In genomic region chr10:101030492-101031127, GRCh38 we compare ENCODE assay signal across 8 cellular contexts. TPM values are rescaled to one million over a fixed set of nuclear protein-coding genes. Genes with fewer than 3 reads are reported as not detected.
DNase-seq lines count a peak whose midpoint lies in the region; ATAC-seq, FAIRE-seq and TF ChIP-seq lines count a peak whose summit lies in the region.

No MANE protein-coding gene starts in this region.

- 23% methylated on average over 12 of the region's 25 CpGs for WGBS in suprapubic skin

- no peaks in the 10 kb centered on the region for H3K27me3 ChIP-seq in suprapubic skin

- intact Hi-C loops in activated CD4-positive, alpha-beta T cell treated with anti-CD3 and anti-CD28 coated beads, Interleukin-2, amount 10 ng/mL, durations not matched to agents 24 days and 14 days (cut with micrococcal nuclease): loop anchor here (1.0 to 5.0 kb wide), 4 partner anchors 17 to 322 kb away; partner anchors contain the start of genes BTRC and SLF2

- TF ChIP-seq CTCF in suprapubic skin (IDR thresholded peaks at IDR 0.05): no peak

- H3K4me1 Mint-ChIP-seq in activated CD4-positive, alpha-beta T cell treated with anti-CD3 and anti-CD28 coated beads, Interleukin-2, amount 10 ng/mL, durations not matched to agents 24 days and 14 days: peaks cover 26% of the 10 kb centered on the region
- H3K4me1 Mint-ChIP-seq in activated naive CD8-positive, alpha-beta T cell treated with anti-CD3 and anti-CD28 coated beads for 36 hours: peaks cover 24% of the 10 kb centered on the region

- no peaks in the 10 kb centered on the region for H3K9me3 Mint-ChIP-seq in activated CD4-positive, alpha-beta T cell treated with anti-CD3 and anti-CD28 coated beads, Interleukin-2, amount 10 ng/mL, durations not matched to agents 24 days and 14 days
- H3K9me3 Mint-ChIP-seq in activated naive CD8-positive, alpha-beta T cell treated with anti-CD3 and anti-CD28 coated beads for 36 hours: no peaks in the 10 kb centered on the region

- H3K9me3 ChIP-seq in suprapubic skin: no peaks in the 10 kb centered on the region

- no peak for TF ChIP-seq POLR2A in suprapubic skin (IDR thresholded peaks at IDR 0.05)

- FAIRE-seq in HTR-8/SVneo (lab: Jason Lieb, UNC): no peak

- H3K27ac Mint-ChIP-seq in activated CD4-positive, alpha-beta T cell treated with anti-CD3 and anti-CD28 coated beads, Interleukin-2, amount 10 ng/mL, durations not matched to agents 24 days and 14 days: peak overlapping the region; percentile 91
- H3K27ac Mint-ChIP-seq in activated naive CD8-positive, alpha-beta T cell treated with anti-CD3 and anti-CD28 coated beads for 36 hours: no peak overlapping the region

- H3K36me3 Mint-ChIP-seq in activated CD4-positive, alpha-beta T cell treated with anti-CD3 and anti-CD28 coated beads, Interleukin-2, amount 10 ng/mL, durations not matched to agents 24 days and 14 days (ENCODE audit: low read depth): peaks cover 6% of the 10 kb centered on the region
- no peaks in the 10 kb centered on the region for H3K36me3 Mint-ChIP-seq in activated naive CD8-positive, alpha-beta T cell treated with anti-CD3 and anti-CD28 coated beads for 36 hours

- peaks cover 12% of the 10 kb centered on the region for H3K36me3 ChIP-seq in suprapubic skin

- peaks cover 34% of the 10 kb centered on the region for H3K4me1 ChIP-seq in suprapubic skin

- ATAC-seq in HG02970 (IDR thresholded peaks at IDR 0.05; ENCODE audit: low FRiP score, unreplicated experiment): no peak
- no peak for ATAC-seq in HG03460 (IDR thresholded peaks at IDR 0.05; ENCODE audit: unreplicated experiment)

- H3K4me3 ChIP-seq in suprapubic skin: peak overlapping the region; percentile 87

- no peak for TF ChIP-seq EP300 in suprapubic skin (IDR thresholded peaks at IDR 0.05)

- H3K4me3 Mint-ChIP-seq in activated CD4-positive, alpha-beta T cell treated with anti-CD3 and anti-CD28 coated beads, Interleukin-2, amount 10 ng/mL, durations not matched to agents 24 days and 14 days: peak overlapping the region; percentile 91
- H3K4me3 Mint-ChIP-seq in activated naive CD8-positive, alpha-beta T cell treated with anti-CD3 and anti-CD28 coated beads for 36 hours: peak overlapping the region; percentile 74

- peak overlapping the region; percentile 98 for H3K27ac ChIP-seq in suprapubic skin

- H3K27me3 Mint-ChIP-seq in activated CD4-positive, alpha-beta T cell treated with anti-CD3 and anti-CD28 coated beads, Interleukin-2, amount 10 ng/mL, durations not matched to agents 24 days and 14 days: peaks cover 24% of the 10 kb centered on the region
- no peaks in the 10 kb centered on the region for H3K27me3 Mint-ChIP-seq in activated naive CD8-positive, alpha-beta T cell treated with anti-CD3 and anti-CD28 coated beads for 36 hours

- no peak for DNase-seq in activated CD4-positive, alpha-beta T cell treated with anti-CD3 and anti-CD28 coated beads, Interleukin-2, amount 10 ng/mL, durations not matched to agents 24 days and 14 days
- no peak for DNase-seq in activated CD4-positive, alpha-beta T cell treated with anti-CD3 and anti-CD28 coated beads, Interleukin-2, amount 50 U/mL, for 4 hours
- DNase-seq in activated naive CD8-positive, alpha-beta T cell treated with anti-CD3 and anti-CD28 coated beads for 36 hours: no peak
- peak; percentile 54 for DNase-seq in kidney tubule cell (ENCODE audit: low spot score)
- no peak for DNase-seq in suprapubic skin (ENCODE audit: low spot score in 2 of 2)
- no peak for DNase-seq in HTR-8/SVneo (ENCODE audit: insufficient read length, low spot score)

RNA-seq across cellular contexts. Expression of gene PDZD7, which starts 0.3 kb away (rescaled TPM):
- total RNA-seq in activated CD4-positive, alpha-beta T cell treated with anti-CD3 and anti-CD28 coated beads, Interleukin-2, amount 10 ng/mL, durations not matched to agents 24 days and 14 days: 0.38 and 0.93 TPM in 2 replicates
- total RNA-seq in activated naive CD8-positive, alpha-beta T cell treated with anti-CD3 and anti-CD28 coated beads for 36 hours: under 1 TPM; 0.14 to 0.66 TPM
- total RNA-seq in suprapubic skin: 1 to 10 TPM; 1.2 to 6.0 (median 1.8) TPM

RNA-seq across cellular contexts. Expression of gene SFXN3, which starts 0.4 kb away (rescaled TPM):
- total RNA-seq in activated CD4-positive, alpha-beta T cell treated with anti-CD3 and anti-CD28 coated beads, Interleukin-2, amount 10 ng/mL, durations not matched to agents 24 days and 14 days: 36.0 and 37.3 TPM in 2 replicates
- total RNA-seq in activated naive CD8-positive, alpha-beta T cell treated with anti-CD3 and anti-CD28 coated beads for 36 hours: 10 to 100 TPM; 12.6 to 13.9 TPM
- 100 to 1,000 TPM in 1 of 4 donors, 10 to 100 TPM in 3; 57.6 to 296 (median 74.3) TPM for total RNA-seq in suprapubic skin

RNA-seq across cellular contexts. Expression of gene LZTS2, which starts 31.0 kb away (rescaled TPM):
- total RNA-seq in activated CD4-positive, alpha-beta T cell treated with anti-CD3 and anti-CD28 coated beads, Interleukin-2, amount 10 ng/mL, durations not matched to agents 24 days and 14 days: 21.8 and 22.7 TPM in 2 replicates
- 10 to 100 TPM; 10.4 to 12.1 TPM for total RNA-seq in activated naive CD8-positive, alpha-beta T cell treated with anti-CD3 and anti-CD28 coated beads for 36 hours
- 10 to 100 TPM; 51.9 to 88.8 (median 61.2) TPM for total RNA-seq in suprapubic skin

RNA-seq across cellular contexts. Expression of gene KAZALD1, which starts 31.2 kb away (rescaled TPM):
- total RNA-seq in activated CD4-positive, alpha-beta T cell treated with anti-CD3 and anti-CD28 coated beads, Interleukin-2, amount 10 ng/mL, durations not matched to agents 24 days and 14 days: 0.78 and 0.79 TPM in 2 replicates
- under 1 TPM; 0.25 to 0.28 TPM for total RNA-seq in activated naive CD8-positive, alpha-beta T cell treated with anti-CD3 and anti-CD28 coated beads for 36 hours
- 1 to 10 TPM; 1.6 to 4.2 (median 2.5) TPM for total RNA-seq in suprapubic skin

RNA-seq across cellular contexts. Expression of gene TWNK, which starts 43.3 kb away (rescaled TPM):
- 41.1 and 42.1 TPM in 2 replicates for total RNA-seq in activated CD4-positive, alpha-beta T cell treated with anti-CD3 and anti-CD28 coated beads, Interleukin-2, amount 10 ng/mL, durations not matched to agents 24 days and 14 days
- 10 to 100 TPM; 40.6 to 41.9 TPM for total RNA-seq in activated naive CD8-positive, alpha-beta T cell treated with anti-CD3 and anti-CD28 coated beads for 36 hours
- total RNA-seq in suprapubic skin: 1 to 10 TPM; 7.6 to 9.0 (median 8.1) TPM
